ENCODE assay signal across 8 cellular contexts in the genomic region with DNA sequence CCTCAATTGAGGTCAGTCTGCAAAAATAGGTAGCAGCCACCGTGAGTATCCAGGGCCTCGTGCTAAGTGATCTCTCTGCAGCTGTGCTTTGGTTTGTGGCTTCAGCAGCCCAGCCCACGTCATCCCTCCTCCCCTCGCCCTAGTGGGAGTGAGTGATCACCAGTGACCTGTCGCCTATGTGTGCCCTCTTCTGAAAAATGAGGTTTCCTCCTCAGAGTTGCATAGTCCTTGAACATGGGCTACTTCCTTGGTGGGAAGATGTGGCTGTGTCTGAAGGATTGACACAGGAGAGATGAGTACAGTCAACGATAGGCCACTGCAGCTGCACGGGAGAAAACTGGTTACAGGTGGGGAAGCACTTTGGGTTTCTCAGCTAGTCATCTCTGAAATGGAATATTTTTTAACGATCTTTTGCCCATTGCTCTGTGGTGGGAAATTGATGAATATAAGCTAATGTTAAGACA.
DNase-seq lines count a peak whose midpoint lies in the region; ATAC-seq and TF ChIP-seq lines count a peak whose summit lies in the region.

No MANE protein-coding gene starts in this region.

- CTCF ChIA-PET in activated CD4-positive, alpha-beta T cell treated with anti-CD3 and anti-CD28 coated beads for 36 hours (lab: Charles Lee): interaction anchor here (1.5 to 8.4 kb wide), 3 partner anchors 10 to 123 kb away, joined by 4 to 56 read pairs (median 15); no protein-coding TSS in a partner anchor

- H3K36me3 ChIP-seq in heart left ventricle (peaks cover 0 to 36% (median 23%) of the 10 kb centered on the region in 9 donors), MG63 (no peaks in the 10 kb centered on the region), heart right ventricle (peaks cover 0 to 47% (median 0%) of the 10 kb centered on the region in 9 donors)

- peak overlapping the region; percentile 90 for H3K27ac Mint-ChIP-seq in activated CD4-positive, alpha-beta T cell treated with anti-CD3 and anti-CD28 coated beads for 36 hours

- POLR2A ChIA-PET in activated CD4-positive, alpha-beta T cell treated with anti-CD3 and anti-CD28 coated beads for 36 hours (lab: Charles Lee): interaction anchor here (0.7 to 1.7 kb wide), 5 partner anchors 14 to 149 kb away, joined by 3 to 10 read pairs (median 4); no protein-coding TSS in a partner anchor

- WGBS in heart left ventricle, 4 donors: 84 to 90% (median 89%) methylated on average over 8 of the region's 8 CpGs
- 87 to 89% methylated on average over 8 of the region's 8 CpGs for WGBS in heart right ventricle, 2 donors

- H3K4me1 ChIP-seq in heart left ventricle (peaks cover 0 to 55% (median 11%) of the 10 kb centered on the region in 12 donors), heart right ventricle (peaks cover 0 to 55% (median 11%) of the 10 kb centered on the region in 9 donors)

- H3K4me3 ChIP-seq in heart left ventricle: no peak overlapping the region
- H3K4me3 ChIP-seq in MG63: no peak overlapping the region
- H3K4me3 ChIP-seq in heart right ventricle: no peak overlapping the region

- peaks cover 86% of the 10 kb centered on the region for H3K4me1 Mint-ChIP-seq in activated CD4-positive, alpha-beta T cell treated with anti-CD3 and anti-CD28 coated beads for 36 hours

- DNase-seq in activated CD4-positive, alpha-beta T cell treated with anti-CD3 and anti-CD28 coated beads for 36 hours: peak; percentile 84
- DNase-seq in left colon (peak; percentile 43 to 58), heart left ventricle (no peak), hepatic stellate cell (ENCODE audit: low spot score) (no peak), MG63 (no peak), heart right ventricle (no peak)

- ATAC-seq in GM18909 (IDR thresholded peaks at IDR 0.05; ENCODE audit: poor library complexity, unreplicated experiment) (peak; percentile 69), HG03139 (IDR thresholded peaks at IDR 0.05; ENCODE audit: unreplicated experiment) (peak; percentile 45), left colon (peak; percentile 36), heart left ventricle (no peak), heart right ventricle (no peak)
- peak; percentile 31 for ATAC-seq in activated CD4-positive, alpha-beta T cell treated with anti-CD3 and anti-CD28 coated beads for 36 hours

- no peaks in the 10 kb centered on the region for H3K27me3 Mint-ChIP-seq in activated CD4-positive, alpha-beta T cell treated with anti-CD3 and anti-CD28 coated beads for 36 hours

- no peaks in the 10 kb centered on the region for H3K9me3 Mint-ChIP-seq in activated CD4-positive, alpha-beta T cell treated with anti-CD3 and anti-CD28 coated beads for 36 hours (ENCODE audit: low read depth)

- peak overlapping the region in 1 of 12 donors; percentile 62 for H3K27ac ChIP-seq in heart left ventricle
- H3K27ac ChIP-seq in heart right ventricle: peak overlapping the region in 1 of 10 donors; percentile 45

- TF ChIP-seq CTCF in heart left ventricle (IDR thresholded peaks at IDR 0.05) (no peak), heart right ventricle (IDR thresholded peaks at IDR 0.05) (no peak)

- H3K27me3 ChIP-seq in heart left ventricle (no peaks in the 10 kb centered on the region), MG63 (no peaks in the 10 kb centered on the region), heart right ventricle (no peaks in the 10 kb centered on the region)

- peaks cover 52% of the 10 kb centered on the region for H3K36me3 Mint-ChIP-seq in activated CD4-positive, alpha-beta T cell treated with anti-CD3 and anti-CD28 coated beads for 36 hours (ENCODE audit: low read depth)

- no peak for TF ChIP-seq POLR2A in heart left ventricle (IDR thresholded peaks at IDR 0.05)

- peak overlapping the region; percentile 26 for H3K4me3 Mint-ChIP-seq in activated CD4-positive, alpha-beta T cell treated with anti-CD3 and anti-CD28 coated beads for 36 hours

- intact Hi-C loops in activated CD4-positive, alpha-beta T cell treated with anti-CD3 and anti-CD28 coated beads for 36 hours (cut with DNase I, micrococcal nuclease): loop anchor here (1.0 to 10.0 kb wide), 6 partner anchors 12 to 500 kb away; no protein-coding TSS in a partner anchor
- intact Hi-C loops in left colon (cut with DNase I, micrococcal nuclease) (no loop called here), heart left ventricle (cut with DNase I) (no loop called here), heart right ventricle (cut with DNase I) (no loop called here)

- no peaks in the 10 kb centered on the region for H3K9me3 ChIP-seq in heart left ventricle
- no peaks in the 10 kb centered on the region for H3K9me3 ChIP-seq in MG63
- H3K9me3 ChIP-seq in heart right ventricle: no peaks in the 10 kb centered on the region

Comparison
In these comparisons a context has a peak if more than half of its experiments do, and no peak if none do; other contexts are left out.
1. ATAC-seq: peak in GM18909 (single experiment), HG03139 (single experiment), activated CD4-positive, alpha-beta T cell treated with anti-CD3 and anti-CD28 coated beads for 36 hours (single experiment) and left colon (single experiment); none in heart left ventricle (0 of 4) and heart right ventricle (0 of 8).
2. DNase-seq: peak in activated CD4-positive, alpha-beta T cell treated with anti-CD3 and anti-CD28 coated beads for 36 hours (single experiment) and left colon (2 of 2); none in heart left ventricle (0 of 5), hepatic stellate cell (single experiment), MG63 (single experiment) and heart right ventricle (0 of 2).
3. intact Hi-C loops: an anchor here in activated CD4-positive, alpha-beta T cell treated with anti-CD3 and anti-CD28 coated beads for 36 hours (1.0 to 10.0 kb wide); none called in left colon, heart left ventricle and heart right ventricle.